Comparison of ENCODE assay signal across 25 cellular contexts in genomic region chr11:78211565-78211964, GRCh38. TPM values are rescaled to one million over a fixed set of nuclear protein-coding genes. Genes with fewer than 3 reads are reported as not detected.
DNase-seq lines count a peak whose midpoint lies in the region; ATAC-seq, FAIRE-seq and TF ChIP-seq lines count a peak whose summit lies in the region.
"Had no signal": no experiment of that assay in that cellular context is flagged by ENCODE, and none has a peak within 500 bp of the region (broad histone marks: within the 10 kb centered on the region; RNA-seq: fewer than 3 reads in every experiment).

No MANE protein-coding gene starts in this region.

- no peaks in the 10 kb centered on the region for H3K9me1 ChIP-seq in K562 (ENCODE audit: control insufficient read depth, insufficient read depth, low read length)

- in situ Hi-C loops in K562 (cut with MboI), result no loop called here

- no peak overlapping the region for H3K4me3 ChIP-seq in K562
- H3K4me3 ChIP-seq: A549; BLaER1 treated with 17β-estradiol and CSF1 and Interleukin-3, amounts not matched to agents 10 nM and 100 nM; GM12878 had no signal

- no peaks in the 10 kb centered on the region for H3K27me3 ChIP-seq in CD4-positive, alpha-beta T cell (ENCODE audit: control insufficient read depth, insufficient read depth, low read length)
- no peaks in the 10 kb centered on the region for H3K27me3 ChIP-seq in K562 (ENCODE audit: control insufficient read depth in 2 of 2, insufficient read depth in 2 of 2, low read length in 2 of 2)
- H3K27me3 ChIP-seq: BLaER1 treated with 17β-estradiol and CSF1 and Interleukin-3, amounts not matched to agents 10 nM and 100 nM had no signal

- POLR2A ChIA-PET in CD4-positive, alpha-beta T cell (lab: Charles Lee), result no interaction called here
- POLR2A ChIA-PET in K562 (lab: Yijun Ruan, JAX), result no interaction called here

- H3K9ac ChIP-seq in K562 (ENCODE audit: insufficient read depth in 1 of 2, low read depth in 2 of 2, low read length in 2 of 2), result no peak overlapping the region
- H3K9ac ChIP-seq: BLaER1 treated with 17β-estradiol and CSF1 and Interleukin-3, amounts not matched to agents 10 nM and 100 nM had no signal

- no peak overlapping the region for H2AFZ ChIP-seq in K562 (ENCODE audit: low read depth, low read length)

- H4K20me1 ChIP-seq in K562 (replicated peaks; ENCODE audit: control insufficient read depth, insufficient read depth, low read length), result no peaks in the 10 kb centered on the region

- no peaks in the 10 kb centered on the region for H3K27me3 Mint-ChIP-seq in CD4-positive, alpha-beta T cell
- no peaks in the 10 kb centered on the region for H3K27me3 Mint-ChIP-seq in neural crest cell (ENCODE audit: low read depth)
- H3K27me3 Mint-ChIP-seq: B cell; CD4-positive, alpha-beta memory T cell; CD8-positive, alpha-beta memory T cell had no signal

- TF ChIP-seq POLR2A in K562 (conservative IDR thresholded peaks at IDR 0.05), result no peak; the same call in 1 of the 2 replicates

- H3K27ac Mint-ChIP-seq in CD4-positive, alpha-beta T cell, result peak overlapping the region; percentile 59
- H3K27ac Mint-ChIP-seq in neural crest cell (ENCODE audit: unreplicated experiment), result peak overlapping the region; percentile 6
- H3K27ac Mint-ChIP-seq: B cell; CD8-positive, alpha-beta memory T cell had no signal

- CTCF ChIA-PET in CD4-positive, alpha-beta T cell (lab: Charles Lee), result no interaction called here
- CTCF ChIA-PET in K562 (lab: Yijun Ruan, JAX; ENCODE audit: low intra/inter-chr PET ratio), result no interaction called here

- BruUV-seq in K562 (replicated peaks; lab: Mats Ljungman, UMichigan), result no TSS peak

- 88% methylated on average over 5 of the region's 5 CpGs for WGBS in K562 (ENCODE audit: insufficient coverage, low coverage, missing lambda C conversion rate)

- peaks cover 25% of the 10 kb centered on the region for H3K4me1 Mint-ChIP-seq in CD4-positive, alpha-beta T cell (ENCODE audit: low read depth)
- peaks cover 2% of the 10 kb centered on the region for H3K4me1 Mint-ChIP-seq in neural crest cell
- H3K4me1 Mint-ChIP-seq: B cell had no signal

- no peak for TF ChIP-seq CTCF in CD4-positive, alpha-beta T cell (IDR thresholded peaks at IDR 0.05)
- TF ChIP-seq CTCF in K562 (IDR thresholded peaks at IDR 0.05 in 2 of 3, conservative IDR thresholded peaks at IDR 0.05 in 1 of 3; ENCODE audit: insufficient read depth in 2 of 3, low read depth in 1 of 3, low read length in 3 of 3) (no peak), neural crest cell (conservative IDR thresholded peaks at IDR 0.05) (no peak)

- no peaks in the 10 kb centered on the region for H3K9me3 ChIP-seq in CD4-positive, alpha-beta T cell (ENCODE audit: control insufficient read depth, low read length)
- no peaks in the 10 kb centered on the region for H3K9me3 ChIP-seq in K562 (replicated peaks; ENCODE audit: control insufficient read depth, insufficient read depth, low read depth, low read length)
- H3K9me3 ChIP-seq: A549 had no signal

- no peak for FAIRE-seq in K562 (lab: Jason Lieb, UNC)
- FAIRE-seq: A549, GM12892, GM18507 had no signal

- peaks cover 45% of the 10 kb centered on the region; the same call in 2 of the 3 replicates for H3K36me3 ChIP-seq in K562 (ENCODE audit: control insufficient read depth, insufficient read depth, low read length)

- H3K4me3 Mint-ChIP-seq in CD4-positive, alpha-beta T cell, result no peak overlapping the region
- H3K4me3 Mint-ChIP-seq in neural crest cell, result no peak overlapping the region
- H3K4me3 Mint-ChIP-seq: B cell; CD4-positive, alpha-beta memory T cell; CD8-positive, alpha-beta memory T cell had no signal

- no peak overlapping the region for H3K4me2 ChIP-seq in K562 (ENCODE audit: insufficient read depth, low read length)
- H3K4me2 ChIP-seq: A549; BLaER1 treated with 17β-estradiol and CSF1 and Interleukin-3, amounts not matched to agents 10 nM and 100 nM had no signal

- no peak for TF ChIP-seq RAD21 in K562 (CRISPR knock-in tag; conservative IDR thresholded peaks at IDR 0.05 in 1 of 2, IDR thresholded peaks at IDR 0.05 in 1 of 2)

- no peak overlapping the region for H3K27ac ChIP-seq in CD4-positive, alpha-beta T cell (ENCODE audit: low read depth, low read length)
- H3K27ac ChIP-seq in K562 (ENCODE audit: extremely low read depth, low read depth, low read length), result no peak overlapping the region
- H3K27ac ChIP-seq: 22Rv1; A549; BLaER1 treated with 17β-estradiol and CSF1 and Interleukin-3, amounts not matched to agents 10 nM and 100 nM; C4-2B had no signal

- peaks cover 4 to 8% of the 10 kb centered on the region in 2 experiments; a peak in 3 of 5 replicates for H3K4me1 ChIP-seq in K562 (replicated peaks in 1 of 2; ENCODE audit: control insufficient read depth in 2 of 2, insufficient read depth in 2 of 2, low read length in 2 of 2)
- H3K4me1 ChIP-seq: A549 had no signal

- no peak for DNase-seq in CD4-positive, alpha-beta T cell
- DNase-seq in K562 (ENCODE audit: extremely low read depth in 1 of 4, low spot score in 3 of 4), result no peak
- DNase-seq in neural crest cell (ENCODE audit: low read depth, low spot score), result no peak
- DNase-seq in hippocampal formation (lab: John Stamatoyannopoulos, UW), result no peak
- no peak for DNase-seq in NCI-H187 (lab: John Stamatoyannopoulos, UW)
- DNase-seq: AML-193; CD4-positive, alpha-beta memory T cell; COR-L47; DMS 273 treated with DMSO at 0.1 percent for 48 hours; DMS153; DMS53; DMS79; DND-41; EL; GDM1 had no signal

- ATAC-seq in CD4-positive, alpha-beta T cell (ENCODE audit: poor library complexity), result no peak
- no peak for ATAC-seq in K562
- no peak for ATAC-seq in HG02678 (IDR thresholded peaks at IDR 0.05; ENCODE audit: unreplicated experiment)
- ATAC-seq: A549, GM12878 had no signal

- TF ChIP-seq EP300 in K562 (IDR thresholded peaks at IDR 0.05; ENCODE audit: low read length), result no peak

- intact Hi-C loops in CD4-positive, alpha-beta T cell (cut with DNase I, micrococcal nuclease), result no loop called here
- intact Hi-C loops in K562 (cut with micrococcal nuclease), result no loop called here

- H3K79me2 ChIP-seq in K562 (ENCODE audit: control insufficient read depth, insufficient read depth, low read length), result no peaks in the 10 kb centered on the region

- no peaks in the 10 kb centered on the region for H3K9me3 Mint-ChIP-seq in CD4-positive, alpha-beta T cell
- peaks cover 9% of the 10 kb centered on the region for H3K9me3 Mint-ChIP-seq in neural crest cell
- H3K9me3 Mint-ChIP-seq: CD4-positive, alpha-beta memory T cell; CD8-positive, alpha-beta memory T cell had no signal

- peaks cover 67% of the 10 kb centered on the region for H3K36me3 Mint-ChIP-seq in CD4-positive, alpha-beta T cell (ENCODE audit: low read depth)
- peaks cover 22% of the 10 kb centered on the region for H3K36me3 Mint-ChIP-seq in neural crest cell (ENCODE audit: low read depth)

TF ChIP-seq in K562, 482 proteins besides CTCF, POLR2A, EP300 and RAD21 (continues in another document):
- TF ChIP-seq KLF16 (IDR thresholded peaks at IDR 0.05) (0 out of 2 replicates have a peak, but pooled peaks have one; percentile 10), SUPT5H (IDR thresholded peaks at IDR 0.05) (0 out of 2 replicates have a peak, but pooled peaks have one; percentile 38), ZNF444 (CRISPR knock-in tag; IDR thresholded peaks at IDR 0.05) (no peak), POLR2H (tag; IDR thresholded peaks at IDR 0.05; ENCODE audit: low read depth) (0 out of 2 replicates have a peak, but pooled peaks have one; percentile 28), RFX7 (CRISPR knock-in tag; IDR thresholded peaks at IDR 0.05) (no peak)

RNA-seq across cellular contexts. Expression of gene USP35, which starts 22.8 kb away (rescaled TPM):
- 10 to 100 TPM; 29.2 to 33.1 TPM for total RNA-seq in CD4-positive, alpha-beta T cell
- total RNA-seq in K562 (2011; cell fraction: chromatin; rRNA removed; ENCODE audit: low replicate concordance), result 11.2 and 24.7 TPM in 2 replicates
- 14.8 and 15.9 TPM in 2 replicates for total RNA-seq in K562 (2011; cell fraction: nucleolus; rRNA removed)
- 11.8 and 13.5 TPM in 2 replicates for total RNA-seq in K562 (2011; cell fraction: nucleoplasm; rRNA removed)
- 3.3 and 4.8 TPM in 2 replicates for total RNA-seq in K562 (2014; rRNA removed)
- 1.6 and 2.1 TPM in 2 replicates for total RNA-seq in K562 (2014; rRNA removed; fragmentation: Illumina TruSeq; extraction: Trizol)
- total RNA-seq in K562 (2015; rRNA removed; fragmentation: Illumina TruSeq; extraction: Trizol), result 2.4 and 3.3 TPM in 2 replicates
- 3.8 and 4.1 TPM in 2 replicates for total RNA-seq in K562 (2021)
- 3.9 and 4.4 TPM in 2 replicates for polyA plus RNA-seq in K562 (2011; rRNA removed)
- 3.2 and 3.9 TPM in 2 replicates for polyA plus RNA-seq in K562 (2011; cell fraction: cytosol; rRNA removed)
- polyA plus RNA-seq in K562 (2011; cell fraction: nucleus; rRNA removed), result 23.4 and 38.4 TPM in 2 replicates
- 3.9 and 6.0 TPM in 2 replicates for polyA plus RNA-seq in K562 (2012)
- 3.0 and 3.6 TPM in 2 replicates for polyA plus RNA-seq in K562 (2014; fragmentation: Illumina TruSeq; extraction: Trizol)
- under 1 TPM; 0.01 to 0.07 TPM for polyA plus RNA-seq in K562 (2014; fragmentation: Nextera tagmentation; extraction: Ambion mirVana)
- 3.6 and 4.0 TPM in 2 replicates for polyA plus RNA-seq in K562 (2014; rRNA removed)
- 1.7 and 1.8 TPM in 2 replicates for polyA minus RNA-seq in K562 (2011; rRNA and poly(A)+ RNA removed)
- polyA minus RNA-seq in K562 (2011; cell fraction: cytosol; rRNA and poly(A)+ RNA removed), result 1.1 and 3.0 TPM in 2 replicates
- 6.1 and 7.2 TPM in 2 replicates for polyA minus RNA-seq in K562 (2011; cell fraction: nucleus; rRNA and poly(A)+ RNA removed)
- total RNA-seq in neural crest cell, result 9.3 and 11.1 TPM in 2 replicates

RNA-seq across cellular contexts. Expression of gene KCTD21, which starts 23.1 kb away (rescaled TPM):
- 1 to 10 TPM; 3.5 to 6.5 TPM for total RNA-seq in CD4-positive, alpha-beta T cell
- total RNA-seq in K562 (2011; cell fraction: chromatin; rRNA removed; ENCODE audit: low replicate concordance), result 3.6 and 6.5 TPM in 2 replicates
- total RNA-seq in K562 (2011; cell fraction: nucleolus; rRNA removed), result 3.0 and 4.7 TPM in 2 replicates
- 4.0 and 7.8 TPM in 2 replicates for total RNA-seq in K562 (2011; cell fraction: nucleoplasm; rRNA removed)
- total RNA-seq in K562 (2014; rRNA removed) (1.5 and 2.1 TPM in 2 replicates), K562 (2014; rRNA removed; fragmentation: Illumina TruSeq; extraction: Trizol) (1.7 and 1.9 TPM in 2 replicates), K562 (2015; rRNA removed; fragmentation: Illumina TruSeq; extraction: Trizol) (2.0 and 2.4 TPM in 2 replicates), K562 (2021) (2.2 and 2.4 TPM in 2 replicates), neural crest cell (6.4 and 8.4 TPM in 2 replicates)
- polyA plus RNA-seq in K562 (2011; rRNA removed) (4.2 and 5.4 TPM in 2 replicates), K562 (2014; fragmentation: Illumina TruSeq; extraction: Trizol) (3.3 and 4.3 TPM in 2 replicates), K562 (2014; fragmentation: Nextera tagmentation; extraction: Ambion mirVana) (under 1 TPM; 0.34 to 0.80 TPM), K562 (2014; rRNA removed) (1.7 and 1.8 TPM in 2 replicates)
- 5.2 and 5.6 TPM in 2 replicates for polyA plus RNA-seq in K562 (2011; cell fraction: cytosol; rRNA removed)
- 1.3 and 2.4 TPM in 2 replicates for polyA plus RNA-seq in K562 (2011; cell fraction: nucleus; rRNA removed)
- polyA plus RNA-seq in K562 (2012), result 4.1 and 5.4 TPM in 2 replicates
- polyA minus RNA-seq in K562 (2011; rRNA and poly(A)+ RNA removed), result 4.0 and 5.1 TPM in 2 replicates
- 2.1 and 3.5 TPM in 2 replicates for polyA minus RNA-seq in K562 (2011; cell fraction: cytosol; rRNA and poly(A)+ RNA removed)
- polyA minus RNA-seq in K562 (2011; cell fraction: nucleus; rRNA and poly(A)+ RNA removed), result 1.5 and 2.0 TPM in 2 replicates
